ENCODE assay signal across 1 cellular context in the genomic region with DNA sequence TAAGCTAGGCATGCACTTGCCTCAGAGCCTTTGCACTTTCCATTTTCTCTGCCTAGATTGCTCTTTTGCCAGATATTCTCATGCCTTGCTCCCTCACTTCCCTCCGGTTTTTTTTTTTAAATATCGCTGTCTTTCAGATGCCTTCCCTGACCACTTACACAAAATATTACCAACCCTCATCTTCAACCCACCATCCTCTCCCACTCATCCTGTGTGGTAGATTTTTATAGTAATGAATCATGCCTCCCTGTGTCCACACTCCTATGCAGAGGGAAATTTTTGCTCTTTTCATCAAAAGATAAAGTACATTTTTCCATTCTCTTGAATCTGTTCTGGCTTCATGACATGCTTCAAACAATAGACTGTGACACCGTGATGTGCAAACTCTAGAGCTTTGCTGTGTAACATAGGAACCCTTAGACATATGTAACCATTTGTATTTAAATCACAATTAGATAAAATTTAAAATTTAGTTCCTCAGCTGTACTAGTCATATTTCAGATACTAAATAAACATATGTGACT.
TF ChIP-seq lines count a peak whose summit lies in the region.

No MANE protein-coding gene starts in this region.

TF ChIP-seq in IMR-90, 13 proteins besides CTCF, POLR2A, EP300 and RAD21 (continued from another document):
- TF ChIP-seq CEBPB (IDR thresholded peaks at IDR 0.05; ENCODE audit: low read depth, low read length) = no peak
- TF ChIP-seq MXI1 (IDR thresholded peaks at IDR 0.05; ENCODE audit: borderline replicate concordance, low read depth, low read length) = no peak
- TF ChIP-seq MAZ (IDR thresholded peaks at IDR 0.05; ENCODE audit: borderline replicate concordance, low read depth, low read length) = no peak
- TF ChIP-seq RCOR1 (IDR thresholded peaks at IDR 0.05; ENCODE audit: insufficient replicate concordance, low read length) = no peak
- no peak for TF ChIP-seq MAFK (IDR thresholded peaks at IDR 0.05; ENCODE audit: low read depth, low read length)
- TF ChIP-seq CHD1 (IDR thresholded peaks at IDR 0.05; ENCODE audit: low read depth, low read length) = no peak
- no peak for TF ChIP-seq SMC3 (IDR thresholded peaks at IDR 0.05; ENCODE audit: low read depth, low read length)
- TF ChIP-seq, protein P1, sequence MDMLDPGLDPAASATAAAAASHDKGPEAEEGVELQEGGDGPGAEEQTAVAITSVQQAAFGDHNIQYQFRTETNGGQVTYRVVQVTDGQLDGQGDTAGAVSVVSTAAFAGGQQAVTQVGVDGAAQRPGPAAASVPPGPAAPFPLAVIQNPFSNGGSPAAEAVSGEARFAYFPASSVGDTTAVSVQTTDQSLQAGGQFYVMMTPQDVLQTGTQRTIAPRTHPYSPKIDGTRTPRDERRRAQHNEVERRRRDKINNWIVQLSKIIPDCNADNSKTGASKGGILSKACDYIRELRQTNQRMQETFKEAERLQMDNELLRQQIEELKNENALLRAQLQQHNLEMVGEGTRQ (IDR thresholded peaks at IDR 0.05; ENCODE audit: low read depth, low read length) = no peak
